Comparison of ENCODE assay signal across 1 cellular context in genomic region chr4:69057620-69058409, GRCh38.
TF ChIP-seq lines count a peak whose summit lies in the region.

No MANE protein-coding gene starts in this region.

TF ChIP-seq in HepG2, 621 proteins besides CTCF, POLR2A, EP300 and RAD21 (continued from another document and continues in another):
- TF ChIP-seq HOMEZ (CRISPR knock-in tag; IDR thresholded peaks at IDR 0.05; ENCODE audit: low read depth) (0 out of 2 replicates have a peak, but pooled peaks have one; percentile 31), MXI1 (IDR thresholded peaks at IDR 0.05; ENCODE audit: borderline replicate concordance, low read depth, low read length) (no peak), ZNF7 (CRISPR knock-in tag; IDR thresholded peaks at IDR 0.05) (peak; percentile 72), ZNF652 (CRISPR knock-in tag; IDR thresholded peaks at IDR 0.05; ENCODE audit: borderline replicate concordance, low read depth) (0 out of 2 replicates have a peak, but pooled peaks have one; percentile 34), CBFB (CRISPR knock-in tag; IDR thresholded peaks at IDR 0.05) (0 out of 2 replicates have a peak, but pooled peaks have one; percentile 10), ZNF264 (CRISPR knock-in tag; IDR thresholded peaks at IDR 0.05) (peak; percentile 28; the same call in 1 of the 2 replicates), ZNF275 (CRISPR knock-in tag; IDR thresholded peaks at IDR 0.05; ENCODE audit: borderline replicate concordance) (0 out of 2 replicates have a peak, but pooled peaks have one; percentile 6), ZNF605 (CRISPR knock-in tag; IDR thresholded peaks at IDR 0.05) (peak; percentile 20; the same call in 1 of the 2 replicates), ZNF792 (CRISPR knock-in tag; IDR thresholded peaks at IDR 0.05) (0 out of 2 replicates have a peak, but pooled peaks have one; percentile 16), PAWR (CRISPR knock-in tag; IDR thresholded peaks at IDR 0.05; ENCODE audit: borderline replicate concordance) (no peak), MIXL1 (CRISPR knock-in tag; IDR thresholded peaks at IDR 0.05) (0 out of 2 replicates have a peak, but pooled peaks have one; percentile 39), MTF1 (CRISPR knock-in tag; IDR thresholded peaks at IDR 0.05) (no peak), SIX4 (CRISPR knock-in tag; IDR thresholded peaks at IDR 0.05) (peak; percentile 47; the same call in 1 of the 2 replicates), CCAR2 (optimal IDR thresholded peaks at IDR 0.05; ENCODE audit: low read depth, low read length) (no peak), POLR2G (IDR thresholded peaks at IDR 0.05; ENCODE audit: low read depth, low read length) (peak; percentile 70), TFAP4 (IDR thresholded peaks at IDR 0.05; ENCODE audit: borderline replicate concordance, low read depth) (peak; percentile 94), ZMYM3 (CRISPR knock-in tag; IDR thresholded peaks at IDR 0.05) (0 out of 2 replicates have a peak, but pooled peaks have one; percentile 22), HNF1A (IDR thresholded peaks at IDR 0.05; ENCODE audit: low read depth) (peak; percentile 35; the same call in 1 of the 2 replicates), HNF1A (CRISPR knock-in tag; IDR thresholded peaks at IDR 0.05; ENCODE audit: borderline replicate concordance) (no peak), HCFC1 (IDR thresholded peaks at IDR 0.05; ENCODE audit: low read depth, low read length) (no peak), CREM (IDR thresholded peaks at IDR 0.05) (peak; percentile 39; the same call in 1 of the 2 replicates), CREM (CRISPR knock-in tag; IDR thresholded peaks at IDR 0.05) (no peak), ZMYM4 (CRISPR knock-in tag; IDR thresholded peaks at IDR 0.05) (peak; percentile 46; the same call in 1 of the 2 replicates), ZNF281 (CRISPR knock-in tag; IDR thresholded peaks at IDR 0.05; ENCODE audit: borderline replicate concordance) (peak; percentile 49; the same call in 1 of the 2 replicates), PHF21A (CRISPR knock-in tag; IDR thresholded peaks at IDR 0.05) (peak; percentile 52; the same call in 1 of the 2 replicates), DPF2 (CRISPR knock-in tag; IDR thresholded peaks at IDR 0.05; ENCODE audit: borderline replicate concordance, low read depth) (0 out of 2 replicates have a peak, but pooled peaks have one; percentile 14), MED1 (CRISPR knock-in tag; IDR thresholded peaks at IDR 0.05) (peak; percentile 50; the same call in 1 of the 2 replicates), BRD4 (CRISPR knock-in tag; IDR thresholded peaks at IDR 0.05) (peak; percentile 28; the same call in 1 of the 2 replicates), RBAK (CRISPR knock-in tag; IDR thresholded peaks at IDR 0.05) (0 out of 2 replicates have a peak, but pooled peaks have one; percentile 25), FOXA1 (IDR thresholded peaks at IDR 0.05) (no peak), FOXA1 (CRISPR knock-in tag; IDR thresholded peaks at IDR 0.05) (no peak), ERF (CRISPR knock-in tag; IDR thresholded peaks at IDR 0.05) (peak; percentile 44; the same call in 1 of the 2 replicates), ZNF292 (CRISPR knock-in tag; IDR thresholded peaks at IDR 0.05; ENCODE audit: borderline replicate concordance, low read depth) (peak; percentile 42; the same call in 1 of the 2 replicates), HDAC2 (CRISPR knock-in tag; IDR thresholded peaks at IDR 0.05) (0 out of 2 replicates have a peak, but pooled peaks have one; percentile 14), GFI1 (CRISPR knock-in tag; IDR thresholded peaks at IDR 0.05; ENCODE audit: borderline replicate concordance) (peak; percentile 63), SOX6 (IDR thresholded peaks at IDR 0.05) (no peak), SOX6 (CRISPR knock-in tag; IDR thresholded peaks at IDR 0.05) (peak; percentile 73), FOXC1 (CRISPR knock-in tag; IDR thresholded peaks at IDR 0.05; ENCODE audit: borderline replicate concordance) (no peak), ZNF710 (CRISPR knock-in tag; IDR thresholded peaks at IDR 0.05; ENCODE audit: borderline replicate concordance) (peak; percentile 31; the same call in 1 of the 2 replicates), NFAT5 (CRISPR knock-in tag; IDR thresholded peaks at IDR 0.05) (no peak), ZBTB38 (CRISPR knock-in tag; IDR thresholded peaks at IDR 0.05) (no peak)
